Comparison of ENCODE assay signal across 1 cellular context in genomic region chrX:24229967-24230366, GRCh38.
TF ChIP-seq lines count a peak whose summit lies in the region.

No MANE protein-coding gene starts in this region.

TF ChIP-seq in K562, 482 proteins besides CTCF, POLR2A, EP300 and RAD21 (continued from another document):
- TF ChIP-seq, protein P1, sequence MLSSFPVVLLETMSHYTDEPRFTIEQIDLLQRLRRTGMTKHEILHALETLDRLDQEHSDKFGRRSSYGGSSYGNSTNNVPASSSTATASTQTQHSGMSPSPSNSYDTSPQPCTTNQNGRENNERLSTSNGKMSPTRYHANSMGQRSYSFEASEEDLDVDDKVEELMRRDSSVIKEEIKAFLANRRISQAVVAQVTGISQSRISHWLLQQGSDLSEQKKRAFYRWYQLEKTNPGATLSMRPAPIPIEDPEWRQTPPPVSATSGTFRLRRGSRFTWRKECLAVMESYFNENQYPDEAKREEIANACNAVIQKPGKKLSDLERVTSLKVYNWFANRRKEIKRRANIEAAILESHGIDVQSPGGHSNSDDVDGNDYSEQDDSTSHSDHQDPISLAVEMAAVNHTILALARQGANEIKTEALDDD (IDR thresholded peaks at IDR 0.05), result no peak
- TF ChIP-seq ZSCAN29 (IDR thresholded peaks at IDR 0.05) (no peak), ZNF584 (CRISPR knock-in tag; IDR thresholded peaks at IDR 0.05; ENCODE audit: low read depth) (peak; percentile 72; the same call in 1 of the 2 replicates), HDAC2 (IDR thresholded peaks at IDR 0.05) (no peak), ZNF354B (CRISPR knock-in tag; IDR thresholded peaks at IDR 0.05) (no peak)
